7 cellular contexts compared by ENCODE assay signal in genomic region chr17:55812323-55812722, GRCh38.
"Had no signal": no experiment of that assay in that cellular context is flagged by ENCODE, and none has a peak within 500 bp of the region (broad histone marks: within the 10 kb centered on the region; RNA-seq: fewer than 3 reads in every experiment).

No MANE protein-coding gene starts in this region.

- H2AFZ ChIP-seq: GM23248 had no signal

- H3K27ac ChIP-seq: GM23248 had no signal

- DNase-seq: GM23248, GOT3, H7, HFFc6, IMR-90, KBM-7 had no signal

- H3K4me3 ChIP-seq: GM23248, HAP-1 had no signal

- H3K9me3 ChIP-seq: HAP-1 had no signal

- H3K9ac ChIP-seq: GM23248 had no signal

- H3K36me3 ChIP-seq: HAP-1 had no signal

- H3K4me1 ChIP-seq: HAP-1 had no signal
